In the genomic region with DNA sequence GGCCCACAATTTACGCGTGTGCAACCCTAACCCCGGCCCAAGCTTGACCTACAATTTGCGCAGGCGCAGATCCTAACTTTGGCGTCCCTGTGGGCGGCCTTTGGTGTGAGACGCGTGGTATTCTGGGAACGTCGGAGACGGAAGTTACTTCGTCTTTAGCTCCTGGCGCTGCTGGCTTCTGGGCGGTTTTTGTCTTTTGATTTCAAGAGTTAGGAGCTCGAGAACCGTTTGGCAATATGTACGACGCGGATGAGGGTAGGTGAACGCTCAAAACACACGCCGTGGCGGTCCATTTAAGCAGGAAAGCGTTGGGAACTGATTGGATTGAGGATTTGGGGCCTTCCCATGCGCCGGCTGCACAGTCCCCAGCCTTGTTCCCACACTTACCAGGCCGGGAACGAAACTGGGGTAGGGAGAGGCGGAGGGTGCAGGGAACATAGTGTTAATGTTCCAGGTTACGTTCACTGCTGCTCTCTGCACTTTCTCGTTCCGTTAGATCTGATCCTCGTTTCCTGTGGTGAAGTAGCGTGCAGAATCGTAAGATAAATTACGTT, we compare ENCODE assay signal across 8 cellular contexts. TPM values are rescaled to one million over a fixed set of nuclear protein-coding genes. Genes with fewer than 3 reads are reported as not detected.
DNase-seq lines count a peak whose midpoint lies in the region; ATAC-seq and TF ChIP-seq lines count a peak whose summit lies in the region.

A gene (plus strand): TSS at position 147 of the 554 bp plus-strand sequence. CDS start 90 bp downstream, at position 237.

- H3K27me3 Mint-ChIP-seq in activated naive CD8-positive, alpha-beta T cell treated with anti-CD3 and anti-CD28 coated beads, Interleukin-2, amount 50 U/mL, for 24 hours = peaks cover 2% of the 10 kb centered on the region
- H3K27me3 Mint-ChIP-seq in type B pancreatic cell = no peaks in the 10 kb centered on the region

- peak within 1 kb of the TSS; percentile 95 for H3K27ac ChIP-seq in cardiac muscle cell

- peaks cover 57% of the 10 kb centered on the region for H3K4me1 Mint-ChIP-seq in activated naive CD8-positive, alpha-beta T cell treated with anti-CD3 and anti-CD28 coated beads, Interleukin-2, amount 50 U/mL, for 24 hours
- peaks cover 31% of the 10 kb centered on the region for H3K4me1 Mint-ChIP-seq in type B pancreatic cell (ENCODE audit: unreplicated experiment)

- peak within 1 kb of the TSS; percentile 99 for H3K4me3 ChIP-seq in GM12864 (ENCODE audit: low read depth, low read length)
- peak within 1 kb of the TSS; percentile 98 for H3K4me3 ChIP-seq in cardiac muscle cell

- TF ChIP-seq CTCF in GM12864 (IDR thresholded peaks at IDR 0.05; ENCODE audit: low read depth, low read length, missing control alignments) = no peak
- no peak for TF ChIP-seq CTCF in cardiac muscle cell (IDR thresholded peaks at IDR 0.05; ENCODE audit: low read depth, low read length)
- no peak for TF ChIP-seq CTCF in type B pancreatic cell (conservative IDR thresholded peaks at IDR 0.05)

- H3K36me3 ChIP-seq in cardiac muscle cell = peaks cover under 1% of the 10 kb centered on the region

- peaks cover 3% of the 10 kb centered on the region for H3K9me3 Mint-ChIP-seq in activated naive CD8-positive, alpha-beta T cell treated with anti-CD3 and anti-CD28 coated beads, Interleukin-2, amount 50 U/mL, for 24 hours
- H3K9me3 Mint-ChIP-seq in type B pancreatic cell = peaks cover 2% of the 10 kb centered on the region

- H3K4me1 ChIP-seq in cardiac muscle cell (ENCODE audit: low read depth) = peaks cover 18% of the 10 kb centered on the region

- peak; percentile 53 for ATAC-seq in HG02678 (IDR thresholded peaks at IDR 0.05; ENCODE audit: unreplicated experiment)
- peak; percentile 48 for ATAC-seq in activated naive CD8-positive, alpha-beta T cell treated with anti-CD3 and anti-CD28 coated beads, Interleukin-2, amount 50 U/mL, for 24 hours

- no peaks in the 10 kb centered on the region for H3K9me3 ChIP-seq in cardiac muscle cell (ENCODE audit: low read depth)

- peak within 1 kb of the TSS; percentile 100 for H3K4me3 Mint-ChIP-seq in activated naive CD8-positive, alpha-beta T cell treated with anti-CD3 and anti-CD28 coated beads, Interleukin-2, amount 50 U/mL, for 24 hours
- H3K4me3 Mint-ChIP-seq in type B pancreatic cell = peak within 1 kb of the TSS; percentile 100

- H3K27ac Mint-ChIP-seq in activated naive CD8-positive, alpha-beta T cell treated with anti-CD3 and anti-CD28 coated beads, Interleukin-2, amount 50 U/mL, for 24 hours = peak within 1 kb of the TSS; percentile 99
- H3K27ac Mint-ChIP-seq in type B pancreatic cell = peak within 1 kb of the TSS; percentile 99

- H3K36me3 Mint-ChIP-seq in activated naive CD8-positive, alpha-beta T cell treated with anti-CD3 and anti-CD28 coated beads, Interleukin-2, amount 50 U/mL, for 24 hours (ENCODE audit: low read depth) = peaks cover 51% of the 10 kb centered on the region
- peaks cover 15% of the 10 kb centered on the region for H3K36me3 Mint-ChIP-seq in type B pancreatic cell

- DNase-seq in GM12864 (ENCODE audit: low read depth) (peak; percentile 92), NCI-H128 (lab: John Stamatoyannopoulos, UW; ENCODE audit: unreplicated experiment) (peak; percentile 75), SW480 (ENCODE audit: low spot score) (peak; percentile 90), cardiac muscle cell (ENCODE audit: low read depth in 1 of 2, low spot score in 1 of 2) (peak; percentile 96 to 97), pons (ENCODE audit: low spot score) (peak; percentile 97), type B pancreatic cell (ENCODE audit: extremely low spot score, unreplicated experiment) (peak; percentile 93)
- DNase-seq in activated naive CD8-positive, alpha-beta T cell treated with anti-CD3 and anti-CD28 coated beads, Interleukin-2, amount 50 U/mL, for 24 hours = peak; percentile 94

- H3K27me3 ChIP-seq in cardiac muscle cell = no peaks in the 10 kb centered on the region

RNA-seq across cellular contexts. Expression of the gene that starts here (rescaled TPM):
- total RNA-seq in cardiac muscle cell (137 and 146 TPM in 2 replicates), type B pancreatic cell (ENCODE audit: low replicate concordance) (95.1 and 117 TPM in 2 replicates)
- 65.8 and 95.2 TPM in 2 replicates for polyA plus RNA-seq in cardiac muscle cell

Comparison
In these comparisons a context has a peak if more than half of its experiments do, and no peak if none do; other contexts are left out.
1. Peak in every context shown above with its lines: DNase-seq, ATAC-seq, H3K4me3 ChIP-seq and H3K27ac ChIP-seq.